ENCODE assay signal across 8 cellular contexts in genomic region chr14:81565441-81566290, GRCh38. TPM values are rescaled to one million over a fixed set of nuclear protein-coding genes. Genes with fewer than 3 reads are reported as not detected.
DNase-seq lines count a peak whose midpoint lies in the region; ATAC-seq, FAIRE-seq and TF ChIP-seq lines count a peak whose summit lies in the region.

No MANE protein-coding gene starts in this region.

- peaks cover 4% of the 10 kb centered on the region for H3K4me1 ChIP-seq in foreskin keratinocyte

- ATAC-seq in HG03342 (IDR thresholded peaks at IDR 0.05; ENCODE audit: unreplicated experiment): peak; percentile 80
- ATAC-seq in foreskin keratinocyte: peak; percentile 43
- peak; percentile 65 for ATAC-seq in sciatic nerve
- ATAC-seq in T-helper 17 cell: no peak

- DNase-seq in DMS53 treated with DMSO at 0.1 percent for 48 hours (lab: John Stamatoyannopoulos, UW; ENCODE audit: unreplicated experiment) (peak; percentile 34), GM19239 (ENCODE audit: insufficient read length, low spot score) (peak; percentile 7), SHP77 treated with DMSO at 0.1 percent for 48 hours (lab: John Stamatoyannopoulos, UW) (peak; percentile 34), foreskin keratinocyte (peak; percentile 22 to 54), sciatic nerve (ENCODE audit: low spot score) (no peak), mucosa of gallbladder (ENCODE audit: low spot score) (no peak), T-helper 17 cell (no peak)

- peaks cover 2% of the 10 kb centered on the region for H3K27me3 ChIP-seq in foreskin keratinocyte

- H3K27me3 Mint-ChIP-seq in T-helper 17 cell: peaks cover 32% of the 10 kb centered on the region

- no peak overlapping the region for H3K4me3 Mint-ChIP-seq in T-helper 17 cell

- no peak for FAIRE-seq in GM19239 (lab: Jason Lieb, UNC)

- H3K9me3 ChIP-seq in T-helper 17 cell (ENCODE audit: control insufficient read depth, low read length, poor library complexity, severe bottlenecking): no peaks in the 10 kb centered on the region

- H3K27ac Mint-ChIP-seq in T-helper 17 cell: no peak overlapping the region

- H3K4me1 Mint-ChIP-seq in T-helper 17 cell: no peaks in the 10 kb centered on the region

- intact Hi-C loops in sciatic nerve (cut with DNase I): no loop called here

- TF ChIP-seq CTCF in foreskin keratinocyte (conservative IDR thresholded peaks at IDR 0.05): peak; percentile 71

- peaks cover 4% of the 10 kb centered on the region for H3K36me3 Mint-ChIP-seq in T-helper 17 cell (ENCODE audit: low read depth)

- H3K27ac ChIP-seq in foreskin keratinocyte: no peak overlapping the region

RNA-seq across cellular contexts. Expression of gene SEL1L, which starts 32.0 kb away (rescaled TPM):
- total RNA-seq in foreskin keratinocyte (26.2 and 34.7 TPM in 2 replicates), sciatic nerve (87.7 TPM), mucosa of gallbladder (111 TPM), T-helper 17 cell (10 to 100 TPM; 44.2 to 61.1 TPM)
- 5.6 TPM in 2 replicates for polyA plus RNA-seq in foreskin keratinocyte

Comparison
In these comparisons a context has a peak if more than half of its experiments do, and no peak if none do; other contexts are left out.
1. DNase-seq: peak in DMS53 treated with DMSO at 0.1 percent for 48 hours (single experiment), GM19239 (single experiment), SHP77 treated with DMSO at 0.1 percent for 48 hours (single experiment) and foreskin keratinocyte (2 of 2); none in sciatic nerve (single experiment), mucosa of gallbladder (single experiment) and T-helper 17 cell (0 of 3).